27 cellular contexts compared by ENCODE assay signal in genomic region chr12:14563051-14563450, GRCh38.
"Had no signal": no experiment of that assay in that cellular context is flagged by ENCODE, and none has a peak within 500 bp of the region (broad histone marks: within the 10 kb centered on the region; RNA-seq: fewer than 3 reads in every experiment).

No MANE protein-coding gene starts in this region.

- H3K4me3 Mint-ChIP-seq: central memory CD8-positive, alpha-beta T cell; effector memory CD8-positive, alpha-beta T cell; immature natural killer cell; naive thymus-derived CD4-positive, alpha-beta T cell; nephron; neural progenitor cell; stimulated activated naive B cell treated with anti-CD40 and anti-IgM and Interleukin-4, amounts not matched to agents 10 μg/mL and 1 μg/mL and 100 μg/mL, for 72 hours; stimulated activated naive CD8-positive, alpha-beta T cell treated with anti-CD3 and anti-CD28 coated beads, Interleukin-15, Interleukin-2, amounts not matched to agents 100 ng/mL and 50 ng/mL, for 24 hours had no signal

- H3K4me3 ChIP-seq: coronary artery, lower lobe of right lung, neural progenitor cell, psoas muscle, sigmoid colon, testis, tibial artery, upper lobe of left lung had no signal

- ATAC-seq: effector memory CD8-positive, alpha-beta T cell; left ventricle myocardium superior; lower lobe of right lung; psoas muscle; right cardiac atrium; stimulated activated naive B cell treated with anti-CD40 and anti-IgM and Interleukin-4, amounts not matched to agents 10 μg/mL and 1 μg/mL and 100 μg/mL, for 72 hours had no signal

- H3K36me3 ChIP-seq: lower lobe of right lung, neural progenitor cell, sigmoid colon, tibial artery, upper lobe of left lung had no signal

- H3K9ac ChIP-seq: neural progenitor cell had no signal

- H3K4me1 Mint-ChIP-seq: central memory CD8-positive, alpha-beta T cell; immature natural killer cell had no signal

- H3K27ac ChIP-seq: coronary artery, lower lobe of right lung, neural progenitor cell, psoas muscle, sigmoid colon, testis, tibial artery had no signal

- H3K27me3 ChIP-seq: sigmoid colon, testis, tibial artery, upper lobe of left lung had no signal

- H3K27ac Mint-ChIP-seq: effector memory CD8-positive, alpha-beta T cell; immature natural killer cell; naive thymus-derived CD4-positive, alpha-beta T cell; neural progenitor cell; stimulated activated naive B cell treated with anti-CD40 and anti-IgM and Interleukin-4, amounts not matched to agents 10 μg/mL and 1 μg/mL and 100 μg/mL, for 72 hours; stimulated activated naive CD8-positive, alpha-beta T cell treated with anti-CD3 and anti-CD28 coated beads, Interleukin-15, Interleukin-2, amounts not matched to agents 100 ng/mL and 50 ng/mL, for 24 hours had no signal

- FAIRE-seq: endometrium, frontal cortex, urothelium cell line had no signal

- H3K36me3 Mint-ChIP-seq: immature natural killer cell; naive thymus-derived CD4-positive, alpha-beta T cell; neural progenitor cell; stimulated activated naive B cell treated with anti-CD40 and anti-IgM and Interleukin-4, amounts not matched to agents 10 μg/mL and 1 μg/mL and 100 μg/mL, for 72 hours had no signal

- H3K9me3 ChIP-seq: lower lobe of right lung, psoas muscle, sigmoid colon, testis, tibial artery, upper lobe of left lung had no signal

- H3K4me1 ChIP-seq: neural progenitor cell, psoas muscle, testis had no signal

- DNase-seq: effector memory CD8-positive, alpha-beta T cell; erythroblast; hypothalamus; immature natural killer cell; islet precursor cell; kidney glomerular epithelial cell; left ventricle myocardium superior; lower lobe of right lung; naive thymus-derived CD4-positive, alpha-beta T cell; nucleus accumbens; psoas muscle; right cardiac atrium; sigmoid colon; stimulated activated CD4-positive, alpha-beta T cell treated with anti-CD3 and anti-CD28 coated beads, Interleukin-15, amount 100 ng/mL, for 24 hours; stimulated activated CD4-positive, alpha-beta T cell treated with anti-CD3 and anti-CD28 coated beads, Interleukin-2, amount 100 ng/mL, for 48 hours; stimulated activated naive B cell treated with anti-CD40 and anti-IgM and Interleukin-4, amounts not matched to agents 10 μg/mL and 1 μg/mL and 100 μg/mL, for 72 hours; testis; tibial artery; upper lobe of left lung had no signal

- H3K9me3 Mint-ChIP-seq: central memory CD8-positive, alpha-beta T cell; effector memory CD8-positive, alpha-beta T cell; neural progenitor cell; stimulated activated naive B cell treated with anti-CD40 and anti-IgM and Interleukin-4, amounts not matched to agents 10 μg/mL and 1 μg/mL and 100 μg/mL, for 72 hours; stimulated activated naive CD8-positive, alpha-beta T cell treated with anti-CD3 and anti-CD28 coated beads, Interleukin-15, Interleukin-2, amounts not matched to agents 100 ng/mL and 50 ng/mL, for 24 hours had no signal
